In genomic region chrX:155070038-155070437, GRCh38 we compare ENCODE assay signal across 1 cellular context.
TF ChIP-seq lines count a peak whose summit lies in the region.

No MANE protein-coding gene starts in this region.

TF ChIP-seq in HepG2, 621 proteins besides CTCF, POLR2A, EP300 and RAD21:
- TF ChIP-seq PAF1 (CRISPR knock-in tag; IDR thresholded peaks at IDR 0.05), result no peak
- TF ChIP-seq ZNF552 (CRISPR knock-in tag; IDR thresholded peaks at IDR 0.05; ENCODE audit: borderline replicate concordance), result no peak
- TF ChIP-seq ZNF816 (CRISPR knock-in tag; IDR thresholded peaks at IDR 0.05; ENCODE audit: borderline replicate concordance), result no peak
- no peak for TF ChIP-seq TERF1 (CRISPR knock-in tag; IDR thresholded peaks at IDR 0.05)
- TF ChIP-seq HMGXB4 (CRISPR knock-in tag; IDR thresholded peaks at IDR 0.05; ENCODE audit: borderline replicate concordance in 1 of 2, low read depth in 1 of 2), result no peak
- TF ChIP-seq PRMT3 (CRISPR knock-in tag; IDR thresholded peaks at IDR 0.05; ENCODE audit: borderline replicate concordance, low read depth), result no peak
- no peak for TF ChIP-seq KAT2B (IDR thresholded peaks at IDR 0.05; ENCODE audit: borderline replicate concordance, low read depth, low read length)
- TF ChIP-seq AKNA (CRISPR knock-in tag; IDR thresholded peaks at IDR 0.05; ENCODE audit: borderline replicate concordance), result no peak
- no peak for TF ChIP-seq ZNF781 (CRISPR knock-in tag; IDR thresholded peaks at IDR 0.05; ENCODE audit: borderline replicate concordance, not compliant biosample characterization)
- no peak for TF ChIP-seq ZFP36 (IDR thresholded peaks at IDR 0.05; ENCODE audit: borderline replicate concordance, low read depth, low read length, partially characterized antibody)
- no peak for TF ChIP-seq PPARG (CRISPR knock-in tag; conservative IDR thresholded peaks at IDR 0.05)
- TF ChIP-seq FOSL1 (CRISPR knock-in tag; IDR thresholded peaks at IDR 0.05; ENCODE audit: borderline replicate concordance), result no peak
TF ChIP-seq in HepG2: peak in this region for 0.
